Comparison of ENCODE assay signal across 33 cellular contexts in the genomic region with DNA sequence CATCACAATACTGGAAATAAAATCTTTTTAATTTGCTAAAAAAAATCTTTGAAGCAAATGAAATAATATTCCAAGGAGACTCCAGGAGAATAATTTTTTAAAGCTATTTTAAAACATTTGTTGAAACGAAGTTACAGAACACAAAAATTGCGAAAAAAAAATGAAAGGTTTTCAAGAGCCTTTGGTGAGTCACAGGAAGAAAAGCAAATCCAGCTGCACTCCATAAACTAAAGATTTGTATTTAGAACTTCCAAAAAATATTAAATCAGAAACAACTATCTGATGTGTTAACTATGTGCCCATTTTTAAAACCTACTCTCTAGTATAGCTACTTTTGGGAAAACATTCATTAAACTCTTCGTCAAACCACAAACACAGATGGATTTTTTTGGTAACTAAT. TPM values are rescaled to one million over a fixed set of nuclear protein-coding genes. Genes with fewer than 3 reads are reported as not detected.
DNase-seq lines count a peak whose midpoint lies in the region; ATAC-seq, FAIRE-seq and TF ChIP-seq lines count a peak whose summit lies in the region.
"Had no signal": no experiment of that assay in that cellular context is flagged by ENCODE, and none has a peak within 500 bp of the region (broad histone marks: within the 10 kb centered on the region; RNA-seq: fewer than 3 reads in every experiment).

No MANE protein-coding gene starts in this region.

- peaks cover 6% of the 10 kb centered on the region; the same call in 1 of the 2 replicates for H3K4me1 Mint-ChIP-seq in WTC11
- H3K4me1 Mint-ChIP-seq: neural crest cell had no signal

- no peaks in the 10 kb centered on the region for H3K9me3 ChIP-seq in SK-N-MC (ENCODE audit: low read depth, low read length)
- H3K9me3 ChIP-seq in pancreas, result no peaks in the 10 kb centered on the region
- H3K9me3 ChIP-seq: colonic mucosa, right atrium auricular region, thoracic aorta, uterus had no signal

- CTCF ChIA-PET in WTC11 (lab: Charles Lee), result interaction anchor here (1.1 kb wide), 1 partner anchor 118 kb away, joined by 3 read pairs; no protein-coding TSS in a partner anchor

- no peaks in the 10 kb centered on the region for H3K4me1 ChIP-seq in pancreas
- H3K4me1 ChIP-seq: BLaER1 treated with 17β-estradiol and CSF1 and Interleukin-3, amounts not matched to agents 10 nM and 100 nM; colonic mucosa; right atrium auricular region had no signal

- peak; percentile 32 for DNase-seq in ELR (ENCODE audit: low read depth)
- no peak for DNase-seq in SK-N-MC (ENCODE audit: low read depth, low spot score)
- peak; percentile 46 for DNase-seq in fibroblast of mammary gland (ENCODE audit: low read depth)
- DNase-seq in pancreas, result no peak
- no peak for DNase-seq in WTC11 (ENCODE audit: low spot score)
- DNase-seq in NCI-H446 (lab: John Stamatoyannopoulos, UW), result no peak
- DNase-seq: activated B cell treated with CpG ODN at 0.5 μM for 24 hours; activated CD4-positive, alpha-beta T cell treated with anti-CD3 and anti-CD28 coated beads, Interleukin-2, amount 50 U/mL, for 1 hour; activated effector memory CD4-positive, alpha-beta T cell treated with anti-CD3 and anti-CD28 coated beads, Interleukin-2, amount 50 U/mL, for 16 hours; activated T-cell treated with anti-CD3 and anti-CD28 coated beads, Interleukin-2, amount 50 U/mL, for 1 hour; anterior cingulate cortex; colonic mucosa; effector CD8-positive, alpha-beta T cell; erythroblast; GF-D8; hypothalamus; left colon; NCI-H1105; NCI-H187 treated with DMSO at 0.1 percent for 48 hours; NCI-H524 treated with DMSO at 0.1 percent for 48 hours; OCI-M1; posterior cingulate gyrus; stimulated activated CD8-positive, alpha-beta memory T cell treated with anti-CD3 and anti-CD28 coated beads, Interleukin-4, amount 100 ng/mL, for 48 hours; T-cell; uterus had no signal

- H3K36me3 ChIP-seq in SK-N-MC (ENCODE audit: insufficient read depth, low read length) (no peaks in the 10 kb centered on the region), pancreas (no peaks in the 10 kb centered on the region)
- H3K36me3 ChIP-seq: colonic mucosa, right atrium auricular region, thoracic aorta, uterus had no signal

- no peak overlapping the region for H3K4me3 Mint-ChIP-seq in WTC11
- H3K4me3 Mint-ChIP-seq: activated B cell treated with CpG ODN at 0.5 μM for 24 hours; activated naive CD8-positive, alpha-beta T cell; neural crest cell; stimulated activated naive CD8-positive, alpha-beta T cell treated with anti-CD3 and anti-CD28 coated beads, Interleukin-15, Interleukin-2, amounts not matched to agents 100 ng/mL and 50 ng/mL, for 24 hours; T-cell had no signal

- no peaks in the 10 kb centered on the region; the same call in 1 of the 2 replicates for H3K36me3 Mint-ChIP-seq in WTC11

- POLR2A ChIA-PET in WTC11 (lab: Charles Lee), result no interaction called here

- intact Hi-C loops in pancreas (cut with DNase I), result no loop called here

- no peak overlapping the region for H3K9ac ChIP-seq in SK-N-MC (ENCODE audit: insufficient read length)
- H3K9ac ChIP-seq: BLaER1 treated with 17β-estradiol and CSF1 and Interleukin-3, amounts not matched to agents 10 nM and 100 nM had no signal

- H3K27ac Mint-ChIP-seq in WTC11, result no peak overlapping the region
- H3K27ac Mint-ChIP-seq: activated B cell treated with CpG ODN at 0.5 μM for 24 hours; activated naive CD8-positive, alpha-beta T cell; stimulated activated naive CD8-positive, alpha-beta T cell treated with anti-CD3 and anti-CD28 coated beads, Interleukin-15, Interleukin-2, amounts not matched to agents 100 ng/mL and 50 ng/mL, for 24 hours; T-cell had no signal

- H3K4me3 ChIP-seq in SK-N-MC (no peak overlapping the region), fibroblast of mammary gland (ENCODE audit: control insufficient read depth, low read depth, low read length) (no peak overlapping the region), pancreas (no peak overlapping the region)
- H3K4me3 ChIP-seq: BLaER1 treated with 17β-estradiol and CSF1 and Interleukin-3, amounts not matched to agents 10 nM and 100 nM; colonic mucosa; right atrium auricular region; thoracic aorta; uterus had no signal

- 75 to 76% methylated on average over 3 of the region's 3 CpGs for WGBS in pancreas, 2 donors

- H3K27ac ChIP-seq in SK-N-MC (peak overlapping the region; percentile 10; the same call in 1 of the 2 replicates), pancreas (no peak overlapping the region)
- H3K27ac ChIP-seq: BLaER1 treated with 17β-estradiol and CSF1 and Interleukin-3, amounts not matched to agents 10 nM and 100 nM; colonic mucosa; right atrium auricular region; thoracic aorta had no signal

- no peaks in the 10 kb centered on the region for H3K27me3 Mint-ChIP-seq in WTC11 (ENCODE audit: low read depth)
- H3K27me3 Mint-ChIP-seq: activated B cell treated with CpG ODN at 0.5 μM for 24 hours; activated naive CD8-positive, alpha-beta T cell; stimulated activated naive CD8-positive, alpha-beta T cell treated with anti-CD3 and anti-CD28 coated beads, Interleukin-15, Interleukin-2, amounts not matched to agents 100 ng/mL and 50 ng/mL, for 24 hours; T-cell had no signal

- no peaks in the 10 kb centered on the region for H3K27me3 ChIP-seq in pancreas
- H3K27me3 ChIP-seq: BLaER1 treated with 17β-estradiol and CSF1 and Interleukin-3, amounts not matched to agents 10 nM and 100 nM; colonic mucosa; right atrium auricular region; uterus had no signal

- FAIRE-seq in pancreas (lab: Jason Lieb, UNC), result peak; percentile 49
- FAIRE-seq: bronchial epithelial cell had no signal

- H3K9me3 Mint-ChIP-seq in WTC11, result peaks cover 9% of the 10 kb centered on the region
- H3K9me3 Mint-ChIP-seq: T-cell had no signal

- TF ChIP-seq CTCF in fibroblast of mammary gland (conservative IDR thresholded peaks at IDR 0.05; ENCODE audit: control insufficient read depth, insufficient read depth, low read depth, low read length), result no peak
- TF ChIP-seq CTCF in pancreas (IDR thresholded peaks at IDR 0.05), result no peak
- TF ChIP-seq CTCF in WTC11 (IDR thresholded peaks at IDR 0.05), result no peak

- ATAC-seq in pancreas (no peak), HG02970 (IDR thresholded peaks at IDR 0.05; ENCODE audit: low FRiP score, unreplicated experiment) (no peak), WTC11 (no peak)
- ATAC-seq: T-cell had no signal

TF ChIP-seq in WTC11, 78 proteins besides CTCF, POLR2A, EP300 and RAD21 (continues in another document):
- TF ChIP-seq SMAD3 (CRISPR knock-in tag; IDR thresholded peaks at IDR 0.05; ENCODE audit: borderline replicate concordance) (no peak), ZNF396 (CRISPR knock-in tag; IDR thresholded peaks at IDR 0.05; ENCODE audit: borderline replicate concordance) (no peak), NFYB (CRISPR knock-in tag; conservative IDR thresholded peaks at IDR 0.05; ENCODE audit: low read depth) (no peak), FOXJ3 (CRISPR knock-in tag; IDR thresholded peaks at IDR 0.05; ENCODE audit: borderline replicate concordance) (no peak), ZNF121 (CRISPR knock-in tag; IDR thresholded peaks at IDR 0.05) (no peak)
- TF ChIP-seq, protein P1, sequence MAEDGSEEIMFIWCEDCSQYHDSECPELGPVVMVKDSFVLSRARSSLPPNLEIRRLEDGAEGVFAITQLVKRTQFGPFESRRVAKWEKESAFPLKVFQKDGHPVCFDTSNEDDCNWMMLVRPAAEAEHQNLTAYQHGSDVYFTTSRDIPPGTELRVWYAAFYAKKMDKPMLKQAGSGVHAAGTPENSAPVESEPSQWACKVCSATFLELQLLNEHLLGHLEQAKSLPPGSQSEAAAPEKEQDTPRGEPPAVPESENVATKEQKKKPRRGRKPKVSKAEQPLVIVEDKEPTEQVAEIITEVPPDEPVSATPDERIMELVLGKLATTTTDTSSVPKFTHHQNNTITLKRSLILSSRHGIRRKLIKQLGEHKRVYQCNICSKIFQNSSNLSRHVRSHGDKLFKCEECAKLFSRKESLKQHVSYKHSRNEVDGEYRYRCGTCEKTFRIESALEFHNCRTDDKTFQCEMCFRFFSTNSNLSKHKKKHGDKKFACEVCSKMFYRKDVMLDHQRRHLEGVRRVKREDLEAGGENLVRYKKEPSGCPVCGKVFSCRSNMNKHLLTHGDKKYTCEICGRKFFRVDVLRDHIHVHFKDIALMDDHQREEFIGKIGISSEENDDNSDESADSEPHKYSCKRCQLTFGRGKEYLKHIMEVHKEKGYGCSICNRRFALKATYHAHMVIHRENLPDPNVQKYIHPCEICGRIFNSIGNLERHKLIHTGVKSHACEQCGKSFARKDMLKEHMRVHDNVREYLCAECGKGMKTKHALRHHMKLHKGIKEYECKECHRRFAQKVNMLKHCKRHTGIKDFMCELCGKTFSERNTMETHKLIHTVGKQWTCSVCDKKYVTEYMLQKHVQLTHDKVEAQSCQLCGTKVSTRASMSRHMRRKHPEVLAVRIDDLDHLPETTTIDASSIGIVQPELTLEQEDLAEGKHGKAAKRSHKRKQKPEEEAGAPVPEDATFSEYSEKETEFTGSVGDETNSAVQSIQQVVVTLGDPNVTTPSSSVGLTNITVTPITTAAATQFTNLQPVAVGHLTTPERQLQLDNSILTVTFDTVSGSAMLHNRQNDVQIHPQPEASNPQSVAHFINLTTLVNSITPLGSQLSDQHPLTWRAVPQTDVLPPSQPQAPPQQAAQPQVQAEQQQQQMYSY (CRISPR knock-in tag; IDR thresholded peaks at IDR 0.05), result no peak
- TF ChIP-seq, protein P2, sequence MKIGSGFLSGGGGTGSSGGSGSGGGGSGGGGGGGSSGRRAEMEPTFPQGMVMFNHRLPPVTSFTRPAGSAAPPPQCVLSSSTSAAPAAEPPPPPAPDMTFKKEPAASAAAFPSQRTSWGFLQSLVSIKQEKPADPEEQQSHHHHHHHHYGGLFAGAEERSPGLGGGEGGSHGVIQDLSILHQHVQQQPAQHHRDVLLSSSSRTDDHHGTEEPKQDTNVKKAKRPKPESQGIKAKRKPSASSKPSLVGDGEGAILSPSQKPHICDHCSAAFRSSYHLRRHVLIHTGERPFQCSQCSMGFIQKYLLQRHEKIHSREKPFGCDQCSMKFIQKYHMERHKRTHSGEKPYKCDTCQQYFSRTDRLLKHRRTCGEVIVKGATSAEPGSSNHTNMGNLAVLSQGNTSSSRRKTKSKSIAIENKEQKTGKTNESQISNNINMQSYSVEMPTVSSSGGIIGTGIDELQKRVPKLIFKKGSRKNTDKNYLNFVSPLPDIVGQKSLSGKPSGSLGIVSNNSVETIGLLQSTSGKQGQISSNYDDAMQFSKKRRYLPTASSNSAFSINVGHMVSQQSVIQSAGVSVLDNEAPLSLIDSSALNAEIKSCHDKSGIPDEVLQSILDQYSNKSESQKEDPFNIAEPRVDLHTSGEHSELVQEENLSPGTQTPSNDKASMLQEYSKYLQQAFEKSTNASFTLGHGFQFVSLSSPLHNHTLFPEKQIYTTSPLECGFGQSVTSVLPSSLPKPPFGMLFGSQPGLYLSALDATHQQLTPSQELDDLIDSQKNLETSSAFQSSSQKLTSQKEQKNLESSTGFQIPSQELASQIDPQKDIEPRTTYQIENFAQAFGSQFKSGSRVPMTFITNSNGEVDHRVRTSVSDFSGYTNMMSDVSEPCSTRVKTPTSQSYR (CRISPR knock-in tag; IDR thresholded peaks at IDR 0.05), result no peak

RNA-seq across cellular contexts. Expression of a gene that starts 23.6 kb away (rescaled TPM):
- total RNA-seq in pancreas (10 to 100 TPM in 1 of 6 donors, 1 to 10 TPM in 5; 5.3 to 10.1 (median 6.5) TPM), WTC11 (2021) (15.8 to 18.3 TPM (median 17.2 TPM) in 3 replicates)
- polyA plus RNA-seq in pancreas, result 1 to 10 TPM; 2.7 to 6.1 TPM

RNA-seq across cellular contexts. Expression of a gene that starts 54.1 kb away (rescaled TPM):
- total RNA-seq in pancreas, result 1 to 10 TPM; 1.1 to 3.4 (median 2.0) TPM
- 1 to 10 TPM; 1.7 to 3.5 TPM for polyA plus RNA-seq in pancreas
- 6.6 to 10.1 TPM (median 7.6 TPM) in 3 replicates for total RNA-seq in WTC11 (2021)

Comparison
In these comparisons a context has a peak if more than half of its experiments do, and no peak if none do; other contexts are left out.
1. DNase-seq: peak in ELR (single experiment) and fibroblast of mammary gland (single experiment); none in SK-N-MC (single experiment), pancreas (0 of 6), WTC11 (single experiment) and NCI-H446 (0 of 2).